Comparison of ENCODE assay signal across 8 cellular contexts in the genomic region with DNA sequence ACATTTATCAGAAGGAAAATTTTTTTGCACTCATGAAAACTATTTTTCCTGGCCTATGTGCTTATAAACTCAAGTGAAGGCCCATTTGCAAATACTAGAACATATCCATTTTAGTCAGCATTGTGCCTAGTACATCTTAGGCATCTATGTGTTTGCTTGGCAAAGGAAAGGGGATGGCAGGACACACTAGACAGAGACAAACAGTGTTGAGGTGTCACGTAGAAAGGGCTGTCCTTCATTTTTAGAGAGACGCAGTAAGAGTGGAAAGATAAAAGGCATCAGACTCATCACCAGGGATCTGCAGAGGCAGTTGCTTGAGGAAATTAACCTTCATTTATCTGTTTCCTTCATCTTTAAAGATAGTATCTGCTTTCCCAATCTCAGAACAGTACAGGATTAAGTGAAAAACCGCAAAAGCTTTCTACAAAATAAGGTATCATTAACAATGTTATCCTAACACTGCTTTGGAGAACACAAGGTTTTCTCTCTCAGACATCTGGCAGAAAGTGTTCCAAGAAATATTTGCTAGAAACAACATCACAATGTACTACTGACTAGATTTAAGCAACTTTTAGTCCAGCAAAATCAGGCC. TPM values are rescaled to one million over a fixed set of nuclear protein-coding genes. Genes with fewer than 3 reads are reported as not detected.
A peak's percentile ranks its signal among the peaks of the same experiment; 100 is the strongest.
DNase-seq lines count a peak whose midpoint lies in the region; ATAC-seq and TF ChIP-seq lines count a peak whose summit lies in the region.

No MANE protein-coding gene starts in this region.

- peaks cover 27% of the 10 kb centered on the region for H3K79me2 ChIP-seq in H9 (ENCODE audit: insufficient read depth, low read length)
- H3K79me2 ChIP-seq in smooth muscle cell (ENCODE audit: low read depth) = peaks cover 48% of the 10 kb centered on the region

- H3K23me2 ChIP-seq in H9 (ENCODE audit: insufficient read length, low read depth, low read length, poor library complexity, severe bottlenecking) = peaks cover 3% of the 10 kb centered on the region

- H3F3A ChIP-seq in smooth muscle cell (ENCODE audit: low read depth) = peaks cover 43% of the 10 kb centered on the region

- ATAC-seq in gastroesophageal sphincter (no peak), sciatic nerve (no peak), HG02588 (IDR thresholded peaks at IDR 0.05; ENCODE audit: unreplicated experiment) (no peak)

- H3K4me1 ChIP-seq in H9 (ENCODE audit: insufficient read depth, low read length) (peaks cover 2% of the 10 kb centered on the region; the same call in 1 of the 2 replicates), gastroesophageal sphincter (peaks cover 4 to 62% (median 33%) of the 10 kb centered on the region in 3 donors), smooth muscle cell (ENCODE audit: low read depth) (peaks cover 54% of the 10 kb centered on the region)

- H3K27me3 ChIP-seq in H9 (ENCODE audit: insufficient read depth, low read length) (no peaks in the 10 kb centered on the region; the same call in 1 of the 2 replicates), gastroesophageal sphincter (no peaks in the 10 kb centered on the region), smooth muscle cell (ENCODE audit: low read depth) (peaks cover 3% of the 10 kb centered on the region)

- H3K27ac ChIP-seq in H9 (ENCODE audit: insufficient read length, low read depth, low read length) (no peak overlapping the region), gastroesophageal sphincter (peak overlapping the region; percentile 88 to 99 (median 98)), smooth muscle cell (ENCODE audit: low read depth) (peak overlapping the region; percentile 96)

- no peak overlapping the region for H2BK120ac ChIP-seq in H9 (ENCODE audit: low read depth, low read length, poor library complexity, severe bottlenecking)

- H3K36me3 Mint-ChIP-seq in H9 (ENCODE audit: insufficient read depth in 1 of 3, low read depth in 3 of 3) = peaks cover 7 to 22% (median 8%) of the 10 kb centered on the region in 3 experiments

- TF ChIP-seq POLR2A in gastroesophageal sphincter (IDR thresholded peaks at IDR 0.05) = no peak

- no peak overlapping the region for H2BK20ac ChIP-seq in H9 (ENCODE audit: low read depth, low read length, poor library complexity, severe bottlenecking)

- no peak overlapping the region for H3K56ac ChIP-seq in H9 (ENCODE audit: insufficient read length, low read depth, low read length)

- no peak overlapping the region for H3T11ph ChIP-seq in H9 (ENCODE audit: low read length)

- peak overlapping the region in 1 of 3 experiments; percentile 49; a peak in 2 of 7 replicates for H3K27ac Mint-ChIP-seq in H9

- no peak overlapping the region for H3K4ac ChIP-seq in H9 (ENCODE audit: low read depth, low read length)

- H3K4me1 Mint-ChIP-seq in H9 = peaks cover 58 to 62% of the 10 kb centered on the region in 2 experiments

- peak overlapping the region; percentile 92 to 99 for H3K4me3 Mint-ChIP-seq in H9

- no peak overlapping the region for H3K18ac ChIP-seq in H9 (ENCODE audit: insufficient read length, low read depth, low read length)

- no peak overlapping the region for H3K23ac ChIP-seq in H9 (ENCODE audit: insufficient read length, low read depth, low read length)

- H3K9me3 ChIP-seq in H9 (ENCODE audit: control insufficient read depth, low read depth, low read length) (no peaks in the 10 kb centered on the region), gastroesophageal sphincter (no peaks in the 10 kb centered on the region), smooth muscle cell (replicated peaks; ENCODE audit: low read depth) (no peaks in the 10 kb centered on the region)

- H2BK5ac ChIP-seq in H9 (ENCODE audit: insufficient read length, low read length) = no peak overlapping the region

- H3K9ac ChIP-seq in H9 (ENCODE audit: extremely low read depth, insufficient read length, low read length) (peak overlapping the region; percentile 49), smooth muscle cell (ENCODE audit: low read depth) (peak overlapping the region; percentile 94)

- TF ChIP-seq EP300 in gastroesophageal sphincter (IDR thresholded peaks at IDR 0.05) = no peak

- TF ChIP-seq CTCF in H9 (conservative IDR thresholded peaks at IDR 0.05) (no peak), WI38 (IDR thresholded peaks at IDR 0.05; ENCODE audit: low read depth, low read length) (no peak), gastroesophageal sphincter (IDR thresholded peaks at IDR 0.05) (no peak), smooth muscle cell (IDR thresholded peaks at IDR 0.05; ENCODE audit: borderline replicate concordance, insufficient read depth, poor library complexity, severe bottlenecking) (no peak)

- no peak overlapping the region for H2AFZ ChIP-seq in H9 (ENCODE audit: low read length)
- H2AFZ ChIP-seq in smooth muscle cell (ENCODE audit: low read depth) = no peak overlapping the region

- no peaks in the 10 kb centered on the region for H3K79me1 ChIP-seq in H9 (ENCODE audit: insufficient read depth, low read depth, low read length, poor library complexity, severe bottlenecking)

- no peak overlapping the region for H2BK15ac ChIP-seq in H9 (ENCODE audit: low read depth, low read length)

- H3K14ac ChIP-seq in H9 (ENCODE audit: insufficient read depth, low read length) = no peak overlapping the region

- H2BK12ac ChIP-seq in H9 (ENCODE audit: insufficient read length, low read depth, low read length) = no peak overlapping the region

- intact Hi-C loops in sciatic nerve (cut with DNase I) = no loop called here

- H2AK5ac ChIP-seq in H9 (ENCODE audit: insufficient read length, low read length) = no peak overlapping the region

- peaks cover 22% of the 10 kb centered on the region for H3K27me3 Mint-ChIP-seq in H9 (ENCODE audit: low read depth)

- H4K8ac ChIP-seq in H9 (replicated peaks; ENCODE audit: insufficient read length, low read depth, low read length) = no peak overlapping the region

- H3K9me3 Mint-ChIP-seq in H9 = peaks cover 0 to 2% of the 10 kb centered on the region in 2 experiments; a peak in 1 of 5 replicates

- H3K4me3 ChIP-seq in WI38 (ENCODE audit: low read depth, low read length) (peak overlapping the region; percentile 98), gastroesophageal sphincter (peak overlapping the region; percentile 48 to 91), smooth muscle cell (peak overlapping the region; percentile 95)

- no peak overlapping the region for H4K5ac ChIP-seq in H9 (ENCODE audit: insufficient read length, low read depth, low read length)

- peak overlapping the region; percentile 93 for H3K4me2 ChIP-seq in H9 (ENCODE audit: insufficient read depth, insufficient read length, low read length)
- peak overlapping the region; percentile 87 for H3K4me2 ChIP-seq in smooth muscle cell

- H3K36me3 ChIP-seq in gastroesophageal sphincter = peaks cover 0 to under 1% of the 10 kb centered on the region in 2 donors
- H3K36me3 ChIP-seq in smooth muscle cell (ENCODE audit: low read depth) = no peaks in the 10 kb centered on the region

- DNase-seq in H9 = no peak
- DNase-seq in smooth muscle cell (lab: John Stamatoyannopoulos, UW; ENCODE audit: unreplicated experiment) = no peak
- no peak for DNase-seq in NCI-H1436 treated with DMSO at 0.1 percent for 48 hours (lab: John Stamatoyannopoulos, UW)
- DNase-seq in sciatic nerve (ENCODE audit: low spot score) = no peak
- no peak for DNase-seq in NCI-H2196 treated with DMSO at 0.1 percent for 48 hours (lab: John Stamatoyannopoulos, UW; ENCODE audit: unreplicated experiment)

- H4K91ac ChIP-seq in H9 (ENCODE audit: insufficient read length, low read depth, low read length) = no peak overlapping the region

- H4K20me1 ChIP-seq in H9 (ENCODE audit: control insufficient read depth, insufficient read depth, insufficient read length) (no peaks in the 10 kb centered on the region), smooth muscle cell (ENCODE audit: low read depth) (peaks cover 32% of the 10 kb centered on the region)

- no CpG with 5 or more reads among the region's 3 CpGs for WGBS in H9 (ENCODE audit: extremely low coverage, insufficient read length, low lambda C conversion rate)
- WGBS in gastroesophageal sphincter (ENCODE audit: low coverage in 1 of 2), 2 donors = 23 to 30% methylated on average over 3 of the region's 3 CpGs
- WGBS in smooth muscle cell (ENCODE audit: low lambda C conversion rate) = 8% methylated on average over 3 of the region's 3 CpGs

RNA-seq across cellular contexts. Expression of a gene that starts 2.1 kb away (rescaled TPM):
- total RNA-seq in H9 (2021) (343 and 350 TPM in 2 replicates), gastroesophageal sphincter (100 to 1,000 TPM; 283 to 649 (median 523) TPM), smooth muscle cell (93.5 and 129 TPM in 2 replicates), sciatic nerve (371 TPM)
- polyA plus RNA-seq in smooth muscle cell = 188 and 237 TPM in 2 replicates

RNA-seq across cellular contexts. Expression of a gene that starts 47.2 kb away (rescaled TPM):
- total RNA-seq in H9 (2021) (0.37 and 0.57 TPM in 2 replicates), gastroesophageal sphincter (under 1 TPM in 3 of 4 donors, not detected in 1; 0.40 to 0.77 (median 0.62) TPM), smooth muscle cell (0.85 and 1.2 TPM in 2 replicates), sciatic nerve (0.85 TPM)
- 0.24 and 0.30 TPM in 2 replicates for polyA plus RNA-seq in smooth muscle cell
